8 cellular contexts compared by ENCODE assay signal in genomic region chr7:77697535-77697831, GRCh38. TPM values are rescaled to one million over a fixed set of nuclear protein-coding genes. Genes with fewer than 3 reads are reported as not detected.
A peak's percentile ranks its signal among the peaks of the same experiment; 100 is the strongest.
DNase-seq lines count a peak whose midpoint lies in the region; TF ChIP-seq lines count a peak whose summit lies in the region.

No MANE protein-coding gene starts in this region.

- H4K8ac ChIP-seq in neuronal stem cell (ENCODE audit: low read depth, low read length), result no peak overlapping the region

- no peak overlapping the region for H3K4ac ChIP-seq in neuronal stem cell (ENCODE audit: low read length)

- CTCF ChIA-PET in activated CD4-positive, alpha-beta T cell treated with anti-CD3 and anti-CD28 coated beads, Interleukin-2, amount 10 ng/mL, durations not matched to agents 7 days and 5 days (lab: Charles Lee), result interaction anchor here (0.6 to 2.6 kb wide), 7 partner anchors 10 to 343 kb away, joined by 3 to 15 read pairs (median 4); no protein-coding TSS in a partner anchor

- no peak overlapping the region for H3K23ac ChIP-seq in neuronal stem cell (ENCODE audit: low read depth, low read length, poor library complexity)

- WGBS in esophagus squamous epithelium, 2 donors, result 2% methylated on average over 10 of the region's 10 CpGs
- no CpG with 5 or more reads among the region's 10 CpGs for WGBS in neuronal stem cell (ENCODE audit: extremely low coverage in 2 of 2, insufficient read length in 2 of 2, insufficient replicate concordance in 1 of 2), 2 donors

- H3K18ac ChIP-seq in neuronal stem cell (ENCODE audit: low read length), result no peak overlapping the region

- peak overlapping the region; percentile 93 for H3K27ac Mint-ChIP-seq in activated CD4-positive, alpha-beta T cell treated with anti-CD3 and anti-CD28 coated beads, Interleukin-2, amount 10 ng/mL, durations not matched to agents 7 days and 5 days

- peaks cover 24% of the 10 kb centered on the region for H3K36me3 Mint-ChIP-seq in activated CD4-positive, alpha-beta T cell treated with anti-CD3 and anti-CD28 coated beads, Interleukin-2, amount 10 ng/mL, durations not matched to agents 7 days and 5 days (ENCODE audit: low read depth)

- H3K27me3 ChIP-seq in esophagus squamous epithelium (no peaks in the 10 kb centered on the region), neuronal stem cell (ENCODE audit: control insufficient read depth in 3 of 3, insufficient read depth in 3 of 3, low read depth in 1 of 3, low read length in 3 of 3) (no peaks in the 10 kb centered on the region)

- H3K79me1 ChIP-seq in neuronal stem cell (ENCODE audit: low read depth, low read length), result peaks cover 5% of the 10 kb centered on the region

- in situ Hi-C loops in ACHN (cut with HindIII; ENCODE audit: low pct_ligation_motif_present, low pct_unique_long_range_greater_than_20kb, low sequenced_read_pairs), result no loop called here

- peaks cover 0 to 80% (median 20%) of the 10 kb centered on the region in 3 donors for H3K4me1 ChIP-seq in esophagus squamous epithelium
- H3K4me1 ChIP-seq in neuronal stem cell (ENCODE audit: control insufficient read depth in 2 of 2, insufficient read depth in 1 of 2, low read depth in 1 of 2, low read length in 2 of 2), result peaks cover 4 to 15% of the 10 kb centered on the region in 2 donors

- H3K9me3 ChIP-seq in esophagus squamous epithelium (no peaks in the 10 kb centered on the region), neuronal stem cell (replicated peaks in 1 of 2; ENCODE audit: control insufficient read depth in 2 of 2, insufficient read depth in 1 of 2, low read depth in 1 of 2, low read length in 2 of 2) (no peaks in the 10 kb centered on the region)

- no peaks in the 10 kb centered on the region for H3K27me3 Mint-ChIP-seq in activated CD4-positive, alpha-beta T cell treated with anti-CD3 and anti-CD28 coated beads, Interleukin-2, amount 10 ng/mL, durations not matched to agents 7 days and 5 days

- peak in 1 of 4 donors; percentile 40 for TF ChIP-seq POLR2A in esophagus squamous epithelium (IDR thresholded peaks at IDR 0.05)

- H3K9me3 Mint-ChIP-seq in activated CD4-positive, alpha-beta T cell treated with anti-CD3 and anti-CD28 coated beads, Interleukin-2, amount 10 ng/mL, durations not matched to agents 7 days and 5 days, result no peaks in the 10 kb centered on the region

- no peak overlapping the region for H3K14ac ChIP-seq in neuronal stem cell (ENCODE audit: low read length)

- H2AK5ac ChIP-seq in neuronal stem cell (ENCODE audit: low read depth, low read length), result no peak overlapping the region

- H3K4me3 Mint-ChIP-seq in activated CD4-positive, alpha-beta T cell treated with anti-CD3 and anti-CD28 coated beads, Interleukin-2, amount 10 ng/mL, durations not matched to agents 7 days and 5 days, result peak overlapping the region; percentile 99

- H3K9ac ChIP-seq in neuronal stem cell (ENCODE audit: low read depth, low read length, poor library complexity), result no peak overlapping the region

- TF ChIP-seq CTCF in esophagus squamous epithelium (IDR thresholded peaks at IDR 0.05), result no peak

- no peak overlapping the region for H2BK12ac ChIP-seq in neuronal stem cell (ENCODE audit: low read length)

- DNase-seq in activated CD4-positive, alpha-beta T cell treated with anti-CD3 and anti-CD28 coated beads, Interleukin-2, amount 10 ng/mL, durations not matched to agents 7 days and 5 days, result no peak
- DNase-seq in activated CD4-positive, alpha-beta T cell treated with anti-CD3 and anti-CD28 coated beads for 48 hours, result no peak
- DNase-seq in T-helper 9 cell (peak; percentile 10), esophagus squamous epithelium (lab: John Stamatoyannopoulos, UW) (peak; percentile 2), neuronal stem cell (ENCODE audit: low spot score) (no peak), NCI-H1694 treated with DMSO at 0.1 percent for 48 hours (lab: John Stamatoyannopoulos, UW) (no peak), GDM1 (lab: John Stamatoyannopoulos, UW) (no peak), ACHN (no peak)

- intact Hi-C loops in esophagus squamous epithelium (cut with DNase I), result no loop called here

- H3K4me3 ChIP-seq in esophagus squamous epithelium, result peak overlapping the region; percentile 81 to 100 (median 98)
- peak overlapping the region; percentile 100 for H3K4me3 ChIP-seq in neuronal stem cell (ENCODE audit: low read length in 2 of 2)

- H2BK15ac ChIP-seq in neuronal stem cell (ENCODE audit: low read length), result no peak overlapping the region

- H2BK120ac ChIP-seq in neuronal stem cell (ENCODE audit: low read depth, low read length), result no peak overlapping the region

- no peak overlapping the region for H2BK5ac ChIP-seq in neuronal stem cell (ENCODE audit: low read length)

- H3K36me3 ChIP-seq in esophagus squamous epithelium (peaks cover 0 to 5% (median 0%) of the 10 kb centered on the region in 3 donors), neuronal stem cell (replicated peaks in 1 of 2; ENCODE audit: control insufficient read depth in 2 of 2, insufficient read depth in 2 of 2, low read length in 2 of 2) (peaks cover 2 to 29% of the 10 kb centered on the region in 2 donors)

- H4K91ac ChIP-seq in neuronal stem cell (ENCODE audit: low read depth, low read length, poor library complexity), result no peak overlapping the region

- peak overlapping the region; percentile 99 for H2AFZ ChIP-seq in neuronal stem cell (ENCODE audit: low read length)

- H3K27ac ChIP-seq in esophagus squamous epithelium, result peak overlapping the region; percentile 95 to 100 (median 98)
- H3K27ac ChIP-seq in neuronal stem cell (replicated peaks; ENCODE audit: low read length), result no peak overlapping the region

- POLR2A ChIA-PET in activated CD4-positive, alpha-beta T cell treated with anti-CD3 and anti-CD28 coated beads, Interleukin-2, amount 10 ng/mL, durations not matched to agents 7 days and 5 days (lab: Charles Lee), result no interaction called here

- peaks cover 56% of the 10 kb centered on the region for H3K4me1 Mint-ChIP-seq in activated CD4-positive, alpha-beta T cell treated with anti-CD3 and anti-CD28 coated beads, Interleukin-2, amount 10 ng/mL, durations not matched to agents 7 days and 5 days

- H3K4me2 ChIP-seq in neuronal stem cell (ENCODE audit: insufficient read depth, low read length, poor library complexity, severe bottlenecking), result peak overlapping the region; percentile 59

RNA-seq across cellular contexts. Expression of gene RSBN1L, which starts 1.2 kb away (rescaled TPM):
- total RNA-seq in activated CD4-positive, alpha-beta T cell treated with anti-CD3 and anti-CD28 coated beads, Interleukin-2, amount 10 ng/mL, durations not matched to agents 7 days and 5 days, result 10 to 100 TPM; 30.2 to 32.6 TPM
- total RNA-seq in esophagus squamous epithelium, result 10 to 100 TPM; 10.8 to 22.9 (median 14.1) TPM
- polyA plus RNA-seq in neuronal stem cell (2013, experiment 1 of 2), result 15.5 TPM
- 16.2 TPM for polyA plus RNA-seq in neuronal stem cell (2013, experiment 2 of 2)

Comparison
In these comparisons a context has a peak if more than half of its experiments do, and no peak if none do; other contexts are left out.
1. DNase-seq: peak in T-helper 9 cell (single experiment) and esophagus squamous epithelium (single experiment); none in activated CD4-positive, alpha-beta T cell treated with anti-CD3 and anti-CD28 coated beads, Interleukin-2, amount 10 ng/mL, durations not matched to agents 7 days and 5 days (single experiment), activated CD4-positive, alpha-beta T cell treated with anti-CD3 and anti-CD28 coated beads for 48 hours (single experiment), neuronal stem cell (single experiment), NCI-H1694 treated with DMSO at 0.1 percent for 48 hours (single experiment), GDM1 (single experiment) and ACHN (single experiment).